ENCODE assay signal across 18 cellular contexts in genomic region chr5:178224403-178224802, GRCh38. TPM values are rescaled to one million over a fixed set of nuclear protein-coding genes. Genes with fewer than 3 reads are reported as not detected.
A peak's percentile ranks its signal among the peaks of the same experiment; 100 is the strongest.
DNase-seq lines count a peak whose midpoint lies in the region; ATAC-seq, FAIRE-seq and TF ChIP-seq lines count a peak whose summit lies in the region.
"Had no signal": no experiment of that assay in that cellular context is flagged by ENCODE, and none has a peak within 500 bp of the region (broad histone marks: within the 10 kb centered on the region; RNA-seq: fewer than 3 reads in every experiment).

No MANE protein-coding gene starts in this region.

- H3F3A ChIP-seq in PC-9 (ENCODE audit: insufficient read depth, low read depth) = peaks cover 23% of the 10 kb centered on the region; the same call in 1 of the 2 replicates

- H3K79me2 ChIP-seq in DND-41 (ENCODE audit: insufficient read depth, low read length) (peaks cover 14% of the 10 kb centered on the region), K562 (ENCODE audit: control insufficient read depth, insufficient read depth, low read length) (peaks cover 5% of the 10 kb centered on the region; the same call in 1 of the 3 replicates), PC-9 (ENCODE audit: low read depth) (peaks cover 9% of the 10 kb centered on the region)

- TF ChIP-seq RAD21 in A549 (conservative IDR thresholded peaks at IDR 0.05 in 1 of 2, IDR thresholded peaks at IDR 0.05 in 1 of 2) = no peak
- no peak for TF ChIP-seq RAD21 in K562 (CRISPR knock-in tag; conservative IDR thresholded peaks at IDR 0.05 in 1 of 2, IDR thresholded peaks at IDR 0.05 in 1 of 2)

- CTCF ChIA-PET in A549 (lab: Yijun Ruan, JAX) = interaction anchor here (0.6 to 1.1 kb wide), 2 partner anchors 148 to 400 kb away, joined by 3 to 4 read pairs; no protein-coding TSS in a partner anchor
- CTCF ChIA-PET in K562 (lab: Yijun Ruan, JAX; ENCODE audit: low intra/inter-chr PET ratio) = no interaction called here
- CTCF ChIA-PET in PC-9 (lab: Charles Lee) = interaction anchor here (0.6 kb wide), 1 partner anchor 33 kb away, joined by 3 read pairs; no protein-coding TSS in a partner anchor

- H4K20me1 ChIP-seq in DND-41 (ENCODE audit: insufficient read depth, low read length) = peaks cover 35% of the 10 kb centered on the region
- peaks cover 9% of the 10 kb centered on the region for H4K20me1 ChIP-seq in K562 (replicated peaks; ENCODE audit: control insufficient read depth, insufficient read depth, low read length)
- H4K20me1 ChIP-seq in PC-9 (ENCODE audit: insufficient read depth) = peaks cover 33% of the 10 kb centered on the region

- no peak for TF ChIP-seq CTCF in A549 (IDR thresholded peaks at IDR 0.05)
- no peak for TF ChIP-seq CTCF in DND-41 (IDR thresholded peaks at IDR 0.05; ENCODE audit: borderline replicate concordance, extremely low read depth, low read length, poor library complexity, severe bottlenecking)
- no peak for TF ChIP-seq CTCF in K562 (IDR thresholded peaks at IDR 0.05 in 2 of 3, conservative IDR thresholded peaks at IDR 0.05 in 1 of 3; ENCODE audit: insufficient read depth in 2 of 3, low read depth in 1 of 3, low read length in 3 of 3)
- TF ChIP-seq CTCF in lower lobe of right lung (IDR thresholded peaks at IDR 0.05) = no peak
- TF ChIP-seq CTCF in PC-9 (conservative IDR thresholded peaks at IDR 0.05) = no peak
- no peak for TF ChIP-seq CTCF in GM10266 (IDR thresholded peaks at IDR 0.05; ENCODE audit: control insufficient read depth, insufficient read depth, low read depth, missing control alignments)

- no peaks in the 10 kb centered on the region for H3K9me2 ChIP-seq in PC-9 (ENCODE audit: insufficient read depth)

- no peak for TF ChIP-seq POLR2A in A549 (IDR thresholded peaks at IDR 0.05; ENCODE audit: low read length)
- no peak for TF ChIP-seq POLR2A in K562 (conservative IDR thresholded peaks at IDR 0.05)

- FAIRE-seq in A549 (lab: Jason Lieb, UNC) = no peak
- no peak for FAIRE-seq in K562 (lab: Jason Lieb, UNC)
- FAIRE-seq: HTR-8/SVneo had no signal

- H2AFZ ChIP-seq in DND-41 (ENCODE audit: low read depth, low read length) (no peak overlapping the region), K562 (ENCODE audit: low read depth, low read length) (no peak overlapping the region), PC-9 (no peak overlapping the region)

- no peak overlapping the region for H3K4me2 ChIP-seq in A549
- no peak overlapping the region for H3K4me2 ChIP-seq in DND-41 (ENCODE audit: insufficient read depth, low read length)
- no peak overlapping the region for H3K4me2 ChIP-seq in K562 (ENCODE audit: insufficient read depth, low read length)
- H3K4me2 ChIP-seq in PC-9 = no peak overlapping the region

- no peak overlapping the region for H3K4me3 ChIP-seq in A549
- no peak overlapping the region for H3K4me3 ChIP-seq in DND-41 (ENCODE audit: low read depth in 1 of 2, low read length in 2 of 2)
- H3K4me3 ChIP-seq in K562 = no peak overlapping the region
- no peak overlapping the region for H3K4me3 ChIP-seq in lower lobe of right lung
- no peak overlapping the region for H3K4me3 ChIP-seq in PC-9
- H3K4me3 ChIP-seq: SK-N-MC had no signal

- H3K36me3 ChIP-seq in DND-41 (ENCODE audit: insufficient read depth, low read length) (peaks cover 89% of the 10 kb centered on the region), K562 (ENCODE audit: control insufficient read depth, insufficient read depth, low read length) (peaks cover 86% of the 10 kb centered on the region), lower lobe of right lung (peaks cover 78% of the 10 kb centered on the region), PC-9 (ENCODE audit: low read depth) (peaks cover 16% of the 10 kb centered on the region)

- POLR2A ChIA-PET in A549 (lab: Yijun Ruan, JAX) = no interaction called here
- POLR2A ChIA-PET in K562 (lab: Yijun Ruan, JAX) = interaction anchor here (0.6 to 13.2 kb wide), 5 partner anchors 11 to 36 kb away, joined by 3 to 162 read pairs (median 5); partner anchors contain the start of gene HNRNPAB
- POLR2A ChIA-PET in PC-9 (lab: Charles Lee; ENCODE audit: unreplicated experiment) = no interaction called here

- peaks cover 5% of the 10 kb centered on the region for H3K9me1 ChIP-seq in K562 (ENCODE audit: control insufficient read depth, insufficient read depth, low read length)

- H3K4me1 ChIP-seq in A549 (no peaks in the 10 kb centered on the region), DND-41 (ENCODE audit: insufficient read depth, low read length) (no peaks in the 10 kb centered on the region), K562 (replicated peaks in 1 of 2; ENCODE audit: control insufficient read depth in 2 of 2, insufficient read depth in 2 of 2, low read length in 2 of 2) (peaks cover 10 to 23% of the 10 kb centered on the region in 2 experiments; a peak in 3 of 5 replicates), lower lobe of right lung (peaks cover under 1% of the 10 kb centered on the region), PC-9 (replicated peaks; ENCODE audit: insufficient read depth) (no peaks in the 10 kb centered on the region)

- in situ Hi-C loops in K562 (cut with MboI) = no loop called here

- H3K27me3 ChIP-seq in DND-41 (ENCODE audit: insufficient read depth, low read length, poor library complexity) (no peaks in the 10 kb centered on the region), K562 (ENCODE audit: control insufficient read depth in 2 of 2, insufficient read depth in 2 of 2, low read length in 2 of 2) (no peaks in the 10 kb centered on the region), lower lobe of right lung (ENCODE audit: low read depth) (no peaks in the 10 kb centered on the region), PC-9 (ENCODE audit: insufficient read depth, low read depth) (no peaks in the 10 kb centered on the region)

- BruUV-seq in K562 (replicated peaks; lab: Mats Ljungman, UMichigan) (no TSS peak), PC-9 (replicated peaks; lab: Mats Ljungman, UMichigan) (no TSS peak)

- H3K27ac ChIP-seq in A549 (no peak overlapping the region), DND-41 (ENCODE audit: low read length) (no peak overlapping the region), K562 (ENCODE audit: extremely low read depth, low read depth, low read length) (no peak overlapping the region), lower lobe of right lung (no peak overlapping the region), PC-9 (no peak overlapping the region)
- H3K27ac ChIP-seq: HL-60, SK-N-MC had no signal

- TF ChIP-seq EP300 in A549 (IDR thresholded peaks at IDR 0.05) (no peak), K562 (IDR thresholded peaks at IDR 0.05; ENCODE audit: low read length) (no peak)

- no peak for ATAC-seq in A549
- ATAC-seq in DND-41 (ENCODE audit: insufficient read depth, low read depth) = 0 out of 3 replicates have a peak, but pooled peaks have one; percentile 13
- ATAC-seq in K562 = no peak; the same call in 2 of the 3 replicates
- ATAC-seq in lower lobe of right lung = peak in 1 of 2 donors; percentile 3

- DNase-seq in A549 (ENCODE audit: low read depth in 1 of 2, low spot score in 1 of 2) (no peak), DND-41 (no peak), K562 (ENCODE audit: extremely low read depth in 1 of 4, low spot score in 3 of 4) (no peak), lower lobe of right lung (peak; percentile 32), PC-9 (no peak), NCI-H187 treated with DMSO at 0.1 percent for 48 hours (lab: John Stamatoyannopoulos, UW) (no peak), GM10266 (ENCODE audit: extremely low spot score) (no peak)
- DNase-seq: ACHN, AML-193, DMS53, GOT3, NCI-H1417 treated with DMSO at 0.1 percent for 48 hours, NCI-H2029 treated with DMSO at 0.1 percent for 48 hours, NCI-H774 had no signal

- no peaks in the 10 kb centered on the region for H3K9me3 ChIP-seq in A549
- no peaks in the 10 kb centered on the region for H3K9me3 ChIP-seq in DND-41 (ENCODE audit: insufficient read depth, low read length, severe bottlenecking)
- H3K9me3 ChIP-seq in K562 (replicated peaks; ENCODE audit: control insufficient read depth, insufficient read depth, low read depth, low read length) = no peaks in the 10 kb centered on the region
- no peaks in the 10 kb centered on the region for H3K9me3 ChIP-seq in lower lobe of right lung
- no peaks in the 10 kb centered on the region for H3K9me3 ChIP-seq in PC-9 (ENCODE audit: insufficient read depth, low read depth)

- WGBS in A549 (ENCODE audit: missing lambda C conversion rate) = 94% methylated on average over 17 of the region's 17 CpGs
- 88% methylated on average over 11 of the region's 17 CpGs for WGBS in K562 (ENCODE audit: insufficient coverage, low coverage, missing lambda C conversion rate)

- no peak overlapping the region for H3K9ac ChIP-seq in DND-41 (ENCODE audit: low read depth, low read length)
- H3K9ac ChIP-seq in K562 (ENCODE audit: insufficient read depth in 1 of 2, low read depth in 2 of 2, low read length in 2 of 2) = peak overlapping the region in 1 of 2 experiments; percentile 77; a peak in 2 of 4 replicates

- intact Hi-C loops in K562 (cut with micrococcal nuclease) = no loop called here
- intact Hi-C loops in lower lobe of right lung (cut with DNase I) = no loop called here
- intact Hi-C loops in PC-9 (cut with micrococcal nuclease; ENCODE audit: unreplicated experiment) = no loop called here

RNA-seq across cellular contexts. Expression of gene PHYKPL, which starts 8.2 kb away (rescaled TPM):
- polyA plus RNA-seq in A549 (2011; rRNA removed) (21.9 and 24.6 TPM in 2 replicates), A549 (2017; fragmentation: RNase III; extraction: RNeasy Plus Mini Kit Qiagen cat#74134 plus additional on column Dnase treatment) (12.5 to 13.9 TPM (median 13.0 TPM) in 3 replicates), K562 (2011; rRNA removed) (25.6 and 40.7 TPM in 2 replicates), K562 (2014; fragmentation: Illumina TruSeq; extraction: Trizol) (19.6 and 20.1 TPM in 2 replicates), K562 (2014; fragmentation: Nextera tagmentation; extraction: Ambion mirVana) (1 to 10 TPM; 4.7 to 6.5 TPM), K562 (2014; rRNA removed) (31.9 and 32.0 TPM in 2 replicates)
- polyA plus RNA-seq in A549 (2012; cell fraction: cytosol; rRNA removed) = 19.3 and 20.6 TPM in 2 replicates
- polyA plus RNA-seq in A549 (2012; cell fraction: nucleus; rRNA removed) = 66.2 and 68.7 TPM in 2 replicates
- polyA minus RNA-seq in A549 (2011; rRNA and poly(A)+ RNA removed) = 60.3 and 65.1 TPM in 2 replicates
- total RNA-seq in K562 (2011; cell fraction: chromatin; rRNA removed; ENCODE audit: low replicate concordance) = 203 and 378 TPM in 2 replicates
- total RNA-seq in K562 (2011; cell fraction: nucleolus; rRNA removed) = 205 and 217 TPM in 2 replicates
- total RNA-seq in K562 (2011; cell fraction: nucleoplasm; rRNA removed) = 219 and 287 TPM in 2 replicates
- total RNA-seq in K562 (2014; rRNA removed) (18.6 and 21.6 TPM in 2 replicates), K562 (2014; rRNA removed; fragmentation: Illumina TruSeq; extraction: Trizol) (13.9 and 18.4 TPM in 2 replicates), K562 (2015; rRNA removed; fragmentation: Illumina TruSeq; extraction: Trizol) (16.7 and 17.1 TPM in 2 replicates), K562 (2021) (34.0 and 34.7 TPM in 2 replicates), lower lobe of right lung (101 TPM), PC-9 (2021) (61.3 and 73.7 TPM in 2 replicates)
- 18.3 and 25.8 TPM in 2 replicates for polyA plus RNA-seq in K562 (2011; cell fraction: cytosol; rRNA removed)
- polyA plus RNA-seq in K562 (2011; cell fraction: nucleus; rRNA removed) = 126 and 156 TPM in 2 replicates
- polyA plus RNA-seq in K562 (2012) = 19.8 and 52.3 TPM in 2 replicates
- 33.9 and 36.4 TPM in 2 replicates for polyA minus RNA-seq in K562 (2011; rRNA and poly(A)+ RNA removed)
- polyA minus RNA-seq in K562 (2011; cell fraction: cytosol; rRNA and poly(A)+ RNA removed) = 9.2 and 15.5 TPM in 2 replicates
- 71.5 and 72.2 TPM in 2 replicates for polyA minus RNA-seq in K562 (2011; cell fraction: nucleus; rRNA and poly(A)+ RNA removed)

RNA-seq across cellular contexts. Expression of gene HNRNPAB, which starts 20.1 kb away (rescaled TPM):
- 140 and 200 TPM in 2 replicates for polyA plus RNA-seq in A549 (2011; rRNA removed)
- 249 and 266 TPM in 2 replicates for polyA plus RNA-seq in A549 (2012; cell fraction: cytosol; rRNA removed)
- polyA plus RNA-seq in A549 (2012; cell fraction: nucleus; rRNA removed) = 149 and 201 TPM in 2 replicates
- polyA plus RNA-seq in A549 (2017; fragmentation: RNase III; extraction: RNeasy Plus Mini Kit Qiagen cat#74134 plus additional on column Dnase treatment) = 338 to 354 TPM (median 352 TPM) in 3 replicates
- polyA minus RNA-seq in A549 (2011; rRNA and poly(A)+ RNA removed) = 68.2 and 74.0 TPM in 2 replicates
- 107 and 112 TPM in 2 replicates for total RNA-seq in K562 (2011; cell fraction: chromatin; rRNA removed; ENCODE audit: low replicate concordance)
- 50.4 and 55.9 TPM in 2 replicates for total RNA-seq in K562 (2011; cell fraction: nucleolus; rRNA removed)
- 93.1 and 119 TPM in 2 replicates for total RNA-seq in K562 (2011; cell fraction: nucleoplasm; rRNA removed)
- total RNA-seq in K562 (2014; rRNA removed) = 236 and 251 TPM in 2 replicates
- 193 and 210 TPM in 2 replicates for total RNA-seq in K562 (2014; rRNA removed; fragmentation: Illumina TruSeq; extraction: Trizol)
- 213 and 223 TPM in 2 replicates for total RNA-seq in K562 (2015; rRNA removed; fragmentation: Illumina TruSeq; extraction: Trizol)
- 299 and 351 TPM in 2 replicates for total RNA-seq in K562 (2021)
- polyA plus RNA-seq in K562 (2011; rRNA removed) = 160 and 253 TPM in 2 replicates
- polyA plus RNA-seq in K562 (2011; cell fraction: cytosol; rRNA removed) = 229 and 236 TPM in 2 replicates
- 131 TPM in 2 replicates for polyA plus RNA-seq in K562 (2011; cell fraction: nucleus; rRNA removed)
- 175 and 305 TPM in 2 replicates for polyA plus RNA-seq in K562 (2012)
- polyA plus RNA-seq in K562 (2014; fragmentation: Illumina TruSeq; extraction: Trizol) = 284 and 307 TPM in 2 replicates
- polyA plus RNA-seq in K562 (2014; fragmentation: Nextera tagmentation; extraction: Ambion mirVana) = 10 to 100 TPM; 34.6 to 44.7 TPM
- polyA plus RNA-seq in K562 (2014; rRNA removed) = 404 and 425 TPM in 2 replicates
- polyA minus RNA-seq in K562 (2011; rRNA and poly(A)+ RNA removed) = 75.6 and 103 TPM in 2 replicates
- 69.1 and 82.2 TPM in 2 replicates for polyA minus RNA-seq in K562 (2011; cell fraction: cytosol; rRNA and poly(A)+ RNA removed)
- 31.9 and 48.4 TPM in 2 replicates for polyA minus RNA-seq in K562 (2011; cell fraction: nucleus; rRNA and poly(A)+ RNA removed)
- total RNA-seq in lower lobe of right lung = 102 TPM
- 171 and 193 TPM in 2 replicates for total RNA-seq in PC-9 (2021)

RNA-seq across cellular contexts. Expression of gene GMCL2, which starts 37.2 kb away (rescaled TPM):
- polyA plus RNA-seq in A549 (2011; rRNA removed) = not detected in 2 replicates
- polyA plus RNA-seq in A549 (2012; cell fraction: cytosol; rRNA removed) = not detected in 2 replicates
- not detected in 2 replicates for polyA plus RNA-seq in A549 (2012; cell fraction: nucleus; rRNA removed)
- polyA plus RNA-seq in A549 (2017; fragmentation: RNase III; extraction: RNeasy Plus Mini Kit Qiagen cat#74134 plus additional on column Dnase treatment) = not detected in 3 replicates
- not detected in 2 replicates for polyA minus RNA-seq in A549 (2011; rRNA and poly(A)+ RNA removed)
- total RNA-seq in K562 (2011; cell fraction: chromatin; rRNA removed; ENCODE audit: low replicate concordance) = 0.14 TPM in 1 of 2 replicates, not detected in the other
- total RNA-seq in K562 (2011; cell fraction: nucleolus; rRNA removed) = not detected in 2 replicates
- not detected in 2 replicates for total RNA-seq in K562 (2011; cell fraction: nucleoplasm; rRNA removed)
- total RNA-seq in K562 (2014; rRNA removed) = not detected in 2 replicates
- total RNA-seq in K562 (2014; rRNA removed; fragmentation: Illumina TruSeq; extraction: Trizol) = 0.04 TPM in 1 of 2 replicates, not detected in the other
- not detected in 2 replicates for total RNA-seq in K562 (2015; rRNA removed; fragmentation: Illumina TruSeq; extraction: Trizol)
- total RNA-seq in K562 (2021) = not detected in 2 replicates
- polyA plus RNA-seq in K562 (2011; rRNA removed) = 0.03 TPM in 1 of 2 replicates, not detected in the other
- not detected in 2 replicates for polyA plus RNA-seq in K562 (2011; cell fraction: cytosol; rRNA removed)
- polyA plus RNA-seq in K562 (2011; cell fraction: nucleus; rRNA removed) = not detected in 2 replicates
- not detected in 2 replicates for polyA plus RNA-seq in K562 (2012)
- polyA plus RNA-seq in K562 (2014; fragmentation: Illumina TruSeq; extraction: Trizol) = not detected in 2 replicates
- polyA plus RNA-seq in K562 (2014; fragmentation: Nextera tagmentation; extraction: Ambion mirVana) = not detected
- not detected in 2 replicates for polyA plus RNA-seq in K562 (2014; rRNA removed)
- polyA minus RNA-seq in K562 (2011; rRNA and poly(A)+ RNA removed) = 0.06 TPM in 1 of 2 replicates, not detected in the other
- not detected in 2 replicates for polyA minus RNA-seq in K562 (2011; cell fraction: cytosol; rRNA and poly(A)+ RNA removed)
- polyA minus RNA-seq in K562 (2011; cell fraction: nucleus; rRNA and poly(A)+ RNA removed) = not detected in 2 replicates
- total RNA-seq in lower lobe of right lung = not detected
- total RNA-seq in PC-9 (2021) = not detected in 2 replicates
- total RNA-seq: NCI-H460 had no signal

Comparison
In these comparisons a context has a peak if more than half of its experiments do, and no peak if none do; other contexts are left out.
1. Of the 35 proteins assayed by ChIP-seq in both K562 and A549: peak only in K562: none; only in A549: POLR2AphosphoS2; in both: none; in neither: 34.